ENCODE assay signal across 1 cellular context in genomic region chr19:55652311-55653078, GRCh38.
TF ChIP-seq lines count a peak whose summit lies in the region.

No MANE protein-coding gene starts in this region.

TF ChIP-seq in HepG2, 621 proteins besides CTCF, POLR2A, EP300 and RAD21:
- no peak for TF ChIP-seq ZNF143 (CRISPR knock-in tag; IDR thresholded peaks at IDR 0.05)
- TF ChIP-seq NONO (IDR thresholded peaks at IDR 0.05) = no peak
- no peak for TF ChIP-seq NONO (CRISPR knock-in tag; conservative IDR thresholded peaks at IDR 0.05)
- TF ChIP-seq CREB3 (CRISPR knock-in tag; IDR thresholded peaks at IDR 0.05) = no peak
- TF ChIP-seq ZNF607 (CRISPR knock-in tag; IDR thresholded peaks at IDR 0.05; ENCODE audit: borderline replicate concordance) = no peak
